Comparison of ENCODE assay signal across 1 cellular context in the genomic region with DNA sequence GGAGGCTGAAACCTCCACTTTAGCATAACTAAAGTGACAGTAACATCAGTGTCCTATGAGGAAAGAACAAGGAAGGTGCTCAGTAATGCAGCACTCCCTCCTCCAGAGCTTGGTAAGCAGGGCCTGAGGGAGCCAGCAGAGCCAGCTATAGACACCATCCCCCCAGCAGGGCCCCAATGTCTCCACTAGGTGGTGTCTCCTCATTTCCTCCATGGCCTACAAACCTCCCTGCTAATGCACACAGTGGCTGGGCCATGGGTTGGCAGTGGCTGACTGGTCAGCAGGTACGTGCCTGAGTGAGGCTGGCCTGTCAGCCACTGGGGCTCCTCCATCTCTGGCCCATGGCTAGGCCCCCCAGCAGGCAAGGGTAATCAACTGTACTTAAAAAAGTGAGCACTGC.
TF ChIP-seq lines count a peak whose summit lies in the region.

No MANE protein-coding gene starts in this region.

TF ChIP-seq in K562, 482 proteins besides CTCF, POLR2A, EP300 and RAD21 (continued from another document):
- TF ChIP-seq, protein P1, sequence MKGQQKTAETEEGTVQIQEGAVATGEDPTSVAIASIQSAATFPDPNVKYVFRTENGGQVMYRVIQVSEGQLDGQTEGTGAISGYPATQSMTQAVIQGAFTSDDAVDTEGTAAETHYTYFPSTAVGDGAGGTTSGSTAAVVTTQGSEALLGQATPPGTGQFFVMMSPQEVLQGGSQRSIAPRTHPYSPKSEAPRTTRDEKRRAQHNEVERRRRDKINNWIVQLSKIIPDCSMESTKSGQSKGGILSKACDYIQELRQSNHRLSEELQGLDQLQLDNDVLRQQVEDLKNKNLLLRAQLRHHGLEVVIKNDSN (CRISPR knock-in tag; IDR thresholded peaks at IDR 0.05): 0 out of 2 replicates have a peak, but pooled peaks have one; percentile 42
- TF ChIP-seq NR2C2 (CRISPR knock-in tag; IDR thresholded peaks at IDR 0.05) (0 out of 2 replicates have a peak, but pooled peaks have one; percentile 18), NR2C2 (tag; IDR thresholded peaks at IDR 0.05) (no peak), RBM15 (IDR thresholded peaks at IDR 0.05; ENCODE audit: insufficient read depth, low read length) (no peak), ATF7 (IDR thresholded peaks at IDR 0.05) (no peak), FOXP1 (CRISPR knock-in tag; IDR thresholded peaks at IDR 0.05) (no peak), HMG20A (CRISPR knock-in tag; conservative IDR thresholded peaks at IDR 0.05) (no peak), JUND (IDR thresholded peaks at IDR 0.05; ENCODE audit: borderline replicate concordance, low read depth, low read length) (no peak), JUND (tag; IDR thresholded peaks at IDR 0.05; ENCODE audit: borderline replicate concordance, low read depth, low read length) (peak; percentile 25; the same call in 1 of the 3 replicates), HDAC8 (tag; IDR thresholded peaks at IDR 0.05) (no peak), CSDE1 (IDR thresholded peaks at IDR 0.05) (no peak), CBX3 (IDR thresholded peaks at IDR 0.05; ENCODE audit: borderline replicate concordance in 1 of 2, low read length in 2 of 2) (0 out of 3 replicates have a peak, but pooled peaks of 1 of the 2 experiments have one; percentile 36), POLR2AphosphoS2 (IDR thresholded peaks at IDR 0.05; ENCODE audit: low read length) (peak; percentile 35; the same call in 1 of the 2 replicates), KDM2B (CRISPR knock-in tag; IDR thresholded peaks at IDR 0.05) (no peak), ARID2 (IDR thresholded peaks at IDR 0.05) (no peak), KLF16 (IDR thresholded peaks at IDR 0.05) (0 out of 2 replicates have a peak, but pooled peaks have one; percentile 37), PCBP1 (IDR thresholded peaks at IDR 0.05; ENCODE audit: low read depth, low read length, poor library complexity, severe bottlenecking) (no peak), HNRNPLL (IDR thresholded peaks at IDR 0.05; ENCODE audit: low read depth, low read length, poor library complexity, severe bottlenecking) (no peak), SMC3 (conservative IDR thresholded peaks at IDR 0.05; ENCODE audit: insufficient read depth, low read depth, low read length) (0 out of 2 replicates have a peak, but pooled peaks have one; percentile 25), HCFC1 (IDR thresholded peaks at IDR 0.05; ENCODE audit: low read depth, low read length) (no peak), HNRNPUL1 (IDR thresholded peaks at IDR 0.05; ENCODE audit: low read length) (no peak), NR4A1 (CRISPR knock-in tag; IDR thresholded peaks at IDR 0.05) (no peak), NR4A1 (tag; IDR thresholded peaks at IDR 0.05) (0 out of 2 replicates have a peak, but pooled peaks have one; percentile 37), CREM (IDR thresholded peaks at IDR 0.05; ENCODE audit: low read depth) (0 out of 2 replicates have a peak, but pooled peaks have one; percentile 16), TEAD4 (IDR thresholded peaks at IDR 0.05; ENCODE audit: low read length) (0 out of 2 replicates have a peak, but pooled peaks have one; percentile 10), TEAD4 (CRISPR knock-in tag; IDR thresholded peaks at IDR 0.05; ENCODE audit: borderline replicate concordance) (no peak), RB1 (IDR thresholded peaks at IDR 0.05; ENCODE audit: low read depth) (0 out of 2 replicates have a peak, but pooled peaks have one; percentile 35), MTA3 (IDR thresholded peaks at IDR 0.05; ENCODE audit: borderline replicate concordance) (0 out of 2 replicates have a peak, but pooled peaks have one; percentile 35), SP1 (CRISPR knock-in tag; IDR thresholded peaks at IDR 0.05) (0 out of 2 replicates have a peak, but pooled peaks have one; percentile 40), YY1 (IDR thresholded peaks at IDR 0.05; ENCODE audit: borderline replicate concordance in 1 of 3, control insufficient read depth in 1 of 3, extremely low read depth in 1 of 3, insufficient read depth in 3 of 3, insufficient read length in 1 of 3, insufficient replicate concordance in 2 of 3, low read depth in 1 of 3, low read length in 2 of 3) (peak in 2 of 3 experiments; percentile 23 to 44), NFIC (IDR thresholded peaks at IDR 0.05) (no peak), MAZ (CRISPR knock-in tag; conservative IDR thresholded peaks at IDR 0.05 in 1 of 2, IDR thresholded peaks at IDR 0.05 in 1 of 2) (peak in 1 of 2 experiments; percentile 49; a peak in 1 of 4 replicates), CREB1 (IDR thresholded peaks at IDR 0.05) (0 out of 2 replicates have a peak, but pooled peaks have one; percentile 31), CREB1 (CRISPR knock-in tag; IDR thresholded peaks at IDR 0.05) (no peak), POLR2G (IDR thresholded peaks at IDR 0.05; ENCODE audit: low read depth, low read length) (peak; percentile 22; the same call in 1 of the 2 replicates)
- TF ChIP-seq, protein P2, sequence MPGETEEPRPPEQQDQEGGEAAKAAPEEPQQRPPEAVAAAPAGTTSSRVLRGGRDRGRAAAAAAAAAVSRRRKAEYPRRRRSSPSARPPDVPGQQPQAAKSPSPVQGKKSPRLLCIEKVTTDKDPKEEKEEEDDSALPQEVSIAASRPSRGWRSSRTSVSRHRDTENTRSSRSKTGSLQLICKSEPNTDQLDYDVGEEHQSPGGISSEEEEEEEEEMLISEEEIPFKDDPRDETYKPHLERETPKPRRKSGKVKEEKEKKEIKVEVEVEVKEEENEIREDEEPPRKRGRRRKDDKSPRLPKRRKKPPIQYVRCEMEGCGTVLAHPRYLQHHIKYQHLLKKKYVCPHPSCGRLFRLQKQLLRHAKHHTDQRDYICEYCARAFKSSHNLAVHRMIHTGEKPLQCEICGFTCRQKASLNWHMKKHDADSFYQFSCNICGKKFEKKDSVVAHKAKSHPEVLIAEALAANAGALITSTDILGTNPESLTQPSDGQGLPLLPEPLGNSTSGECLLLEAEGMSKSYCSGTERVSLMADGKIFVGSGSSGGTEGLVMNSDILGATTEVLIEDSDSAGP (CRISPR knock-in tag; IDR thresholded peaks at IDR 0.05): no peak; the same call in 1 of the 2 replicates
- TF ChIP-seq, protein P3, sequence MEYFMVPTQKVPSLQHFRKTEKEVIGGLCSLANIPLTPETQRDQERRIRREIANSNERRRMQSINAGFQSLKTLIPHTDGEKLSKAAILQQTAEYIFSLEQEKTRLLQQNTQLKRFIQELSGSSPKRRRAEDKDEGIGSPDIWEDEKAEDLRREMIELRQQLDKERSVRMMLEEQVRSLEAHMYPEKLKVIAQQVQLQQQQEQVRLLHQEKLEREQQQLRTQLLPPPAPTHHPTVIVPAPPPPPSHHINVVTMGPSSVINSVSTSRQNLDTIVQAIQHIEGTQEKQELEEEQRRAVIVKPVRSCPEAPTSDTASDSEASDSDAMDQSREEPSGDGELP (CRISPR knock-in tag; IDR thresholded peaks at IDR 0.05; ENCODE audit: borderline replicate concordance): peak; percentile 24; the same call in 1 of the 2 replicates
- TF ChIP-seq, protein P4, sequence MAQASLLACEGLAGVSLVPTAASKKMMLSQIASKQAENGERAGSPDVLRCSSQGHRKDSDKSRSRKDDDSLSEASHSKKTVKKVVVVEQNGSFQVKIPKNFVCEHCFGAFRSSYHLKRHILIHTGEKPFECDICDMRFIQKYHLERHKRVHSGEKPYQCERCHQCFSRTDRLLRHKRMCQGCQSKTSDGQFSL (CRISPR knock-in tag; IDR thresholded peaks at IDR 0.05): 0 out of 2 replicates have a peak, but pooled peaks have one; percentile 23
- TF ChIP-seq, protein P4 (tag; IDR thresholded peaks at IDR 0.05): no peak
- TF ChIP-seq, protein P5, sequence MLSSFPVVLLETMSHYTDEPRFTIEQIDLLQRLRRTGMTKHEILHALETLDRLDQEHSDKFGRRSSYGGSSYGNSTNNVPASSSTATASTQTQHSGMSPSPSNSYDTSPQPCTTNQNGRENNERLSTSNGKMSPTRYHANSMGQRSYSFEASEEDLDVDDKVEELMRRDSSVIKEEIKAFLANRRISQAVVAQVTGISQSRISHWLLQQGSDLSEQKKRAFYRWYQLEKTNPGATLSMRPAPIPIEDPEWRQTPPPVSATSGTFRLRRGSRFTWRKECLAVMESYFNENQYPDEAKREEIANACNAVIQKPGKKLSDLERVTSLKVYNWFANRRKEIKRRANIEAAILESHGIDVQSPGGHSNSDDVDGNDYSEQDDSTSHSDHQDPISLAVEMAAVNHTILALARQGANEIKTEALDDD (IDR thresholded peaks at IDR 0.05): no peak
- TF ChIP-seq, protein P6, sequence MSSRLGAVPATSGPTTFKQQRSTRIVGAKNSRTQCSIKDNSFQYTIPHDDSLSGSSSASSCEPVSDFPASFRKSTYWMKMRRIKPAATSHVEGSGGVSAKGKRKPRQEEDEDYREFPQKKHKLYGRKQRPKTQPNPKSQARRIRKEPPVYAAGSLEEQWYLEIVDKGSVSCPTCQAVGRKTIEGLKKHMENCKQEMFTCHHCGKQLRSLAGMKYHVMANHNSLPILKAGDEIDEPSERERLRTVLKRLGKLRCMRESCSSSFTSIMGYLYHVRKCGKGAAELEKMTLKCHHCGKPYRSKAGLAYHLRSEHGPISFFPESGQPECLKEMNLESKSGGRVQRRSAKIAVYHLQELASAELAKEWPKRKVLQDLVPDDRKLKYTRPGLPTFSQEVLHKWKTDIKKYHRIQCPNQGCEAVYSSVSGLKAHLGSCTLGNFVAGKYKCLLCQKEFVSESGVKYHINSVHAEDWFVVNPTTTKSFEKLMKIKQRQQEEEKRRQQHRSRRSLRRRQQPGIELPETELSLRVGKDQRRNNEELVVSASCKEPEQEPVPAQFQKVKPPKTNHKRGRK (tag; IDR thresholded peaks at IDR 0.05): no peak
- TF ChIP-seq, protein P7, sequence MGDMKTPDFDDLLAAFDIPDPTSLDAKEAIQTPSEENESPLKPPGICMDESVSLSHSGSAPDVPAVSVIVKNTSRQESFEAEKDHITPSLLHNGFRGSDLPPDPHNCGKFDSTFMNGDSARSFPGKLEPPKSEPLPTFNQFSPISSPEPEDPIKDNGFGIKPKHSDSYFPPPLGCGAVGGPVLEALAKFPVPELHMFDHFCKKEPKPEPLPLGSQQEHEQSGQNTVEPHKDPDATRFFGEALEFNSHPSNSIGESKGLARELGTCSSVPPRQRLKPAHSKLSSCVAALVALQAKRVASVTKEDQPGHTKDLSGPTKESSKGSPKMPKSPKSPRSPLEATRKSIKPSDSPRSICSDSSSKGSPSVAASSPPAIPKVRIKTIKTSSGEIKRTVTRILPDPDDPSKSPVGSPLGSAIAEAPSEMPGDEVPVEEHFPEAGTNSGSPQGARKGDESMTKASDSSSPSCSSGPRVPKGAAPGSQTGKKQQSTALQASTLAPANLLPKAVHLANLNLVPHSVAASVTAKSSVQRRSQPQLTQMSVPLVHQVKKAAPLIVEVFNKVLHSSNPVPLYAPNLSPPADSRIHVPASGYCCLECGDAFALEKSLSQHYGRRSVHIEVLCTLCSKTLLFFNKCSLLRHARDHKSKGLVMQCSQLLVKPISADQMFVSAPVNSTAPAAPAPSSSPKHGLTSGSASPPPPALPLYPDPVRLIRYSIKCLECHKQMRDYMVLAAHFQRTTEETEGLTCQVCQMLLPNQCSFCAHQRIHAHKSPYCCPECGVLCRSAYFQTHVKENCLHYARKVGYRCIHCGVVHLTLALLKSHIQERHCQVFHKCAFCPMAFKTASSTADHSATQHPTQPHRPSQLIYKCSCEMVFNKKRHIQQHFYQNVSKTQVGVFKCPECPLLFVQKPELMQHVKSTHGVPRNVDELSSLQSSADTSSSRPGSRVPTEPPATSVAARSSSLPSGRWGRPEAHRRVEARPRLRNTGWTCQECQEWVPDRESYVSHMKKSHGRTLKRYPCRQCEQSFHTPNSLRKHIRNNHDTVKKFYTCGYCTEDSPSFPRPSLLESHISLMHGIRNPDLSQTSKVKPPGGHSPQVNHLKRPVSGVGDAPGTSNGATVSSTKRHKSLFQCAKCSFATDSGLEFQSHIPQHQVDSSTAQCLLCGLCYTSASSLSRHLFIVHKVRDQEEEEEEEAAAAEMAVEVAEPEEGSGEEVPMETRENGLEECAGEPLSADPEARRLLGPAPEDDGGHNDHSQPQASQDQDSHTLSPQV (IDR thresholded peaks at IDR 0.05): 0 out of 2 replicates have a peak, but pooled peaks have one; percentile 41
